17 cellular contexts compared by ENCODE assay signal in genomic region chr4:117514779-117515178, GRCh38.
DNase-seq lines count a peak whose midpoint lies in the region; ATAC-seq, FAIRE-seq and TF ChIP-seq lines count a peak whose summit lies in the region.
"Had no signal": no experiment of that assay in that cellular context is flagged by ENCODE, and none has a peak within 500 bp of the region (broad histone marks: within the 10 kb centered on the region; RNA-seq: fewer than 3 reads in every experiment).

No MANE protein-coding gene starts in this region.

- no peak overlapping the region for H3K4ac ChIP-seq in neuronal stem cell (ENCODE audit: low read length)

- POLR2A ChIA-PET in HCT116 (lab: Charles Lee): no interaction called here

- H3K4me2 ChIP-seq in HCT116 (ENCODE audit: low read length) (no peak overlapping the region), neuronal stem cell (ENCODE audit: insufficient read depth, low read length, poor library complexity, severe bottlenecking) (no peak overlapping the region)

- H2BK12ac ChIP-seq in neuronal stem cell (ENCODE audit: low read length): no peak overlapping the region

- no peak overlapping the region for H3K23ac ChIP-seq in neuronal stem cell (ENCODE audit: low read depth, low read length, poor library complexity)

- H3K9me3 Mint-ChIP-seq in glutamatergic neuron (ENCODE audit: unreplicated experiment): peaks cover 18% of the 10 kb centered on the region
- H3K9me3 Mint-ChIP-seq in mesothelial cell of epicardium: peaks cover 26% of the 10 kb centered on the region

- H3K27ac ChIP-seq in HCT116 (ENCODE audit: low read depth, low read length): no peak overlapping the region
- no peak overlapping the region for H3K27ac ChIP-seq in neuronal stem cell (replicated peaks; ENCODE audit: low read length)

- H3K9me3 ChIP-seq in HCT116 (ENCODE audit: control insufficient read depth in 1 of 2, insufficient read depth in 1 of 2, low read depth in 1 of 2, low read length in 2 of 2) (peaks cover 0 to 6% of the 10 kb centered on the region in 2 experiments; a peak in 1 of 4 replicates), neuronal stem cell (replicated peaks in 1 of 2; ENCODE audit: control insufficient read depth in 2 of 2, insufficient read depth in 1 of 2, low read depth in 1 of 2, low read length in 2 of 2) (no peaks in the 10 kb centered on the region)

- intact Hi-C loops in HCT116 (cut with micrococcal nuclease): no loop called here

- no peaks in the 10 kb centered on the region for H3K27me3 ChIP-seq in HCT116 (ENCODE audit: insufficient read depth, low read length)
- H3K27me3 ChIP-seq in neuronal stem cell (ENCODE audit: control insufficient read depth in 3 of 3, insufficient read depth in 3 of 3, low read depth in 1 of 3, low read length in 3 of 3): no peaks in the 10 kb centered on the region

- H3K36me3 ChIP-seq in HCT116 (ENCODE audit: control insufficient read depth in 1 of 2, insufficient read depth in 2 of 2, low read length in 2 of 2) (no peaks in the 10 kb centered on the region), neuronal stem cell (replicated peaks in 1 of 2; ENCODE audit: control insufficient read depth in 2 of 2, insufficient read depth in 2 of 2, low read length in 2 of 2) (no peaks in the 10 kb centered on the region)

- H4K20me1 ChIP-seq in HCT116 (ENCODE audit: insufficient read depth): no peaks in the 10 kb centered on the region

- H2BK120ac ChIP-seq in neuronal stem cell (ENCODE audit: low read depth, low read length): no peak overlapping the region

- RAD21 ChIA-PET in HCT116 (lab: Charles Lee; ENCODE audit: low non-redundant PET in 1 of 2, low total read pairs in 2 of 2, uncharacterized antibody in 2 of 2, unreplicated experiment in 2 of 2): no interaction called here

- no peak for TF ChIP-seq RAD21 in HCT116 (IDR thresholded peaks at IDR 0.05; ENCODE audit: low read depth)

- H3K36me3 Mint-ChIP-seq in glutamatergic neuron (ENCODE audit: unreplicated experiment) (peaks cover 16% of the 10 kb centered on the region), mesothelial cell of epicardium (no peaks in the 10 kb centered on the region)

- no peak overlapping the region for H2AK5ac ChIP-seq in neuronal stem cell (ENCODE audit: low read depth, low read length)

- H3K79me2 ChIP-seq in HCT116 (ENCODE audit: insufficient read depth, low read length): no peaks in the 10 kb centered on the region

- H3K14ac ChIP-seq in neuronal stem cell (ENCODE audit: low read length): no peak overlapping the region

- no peak for TF ChIP-seq CTCF in HCT116 (IDR thresholded peaks at IDR 0.05 in 2 of 3, conservative IDR thresholded peaks at IDR 0.05 in 1 of 3; ENCODE audit: borderline replicate concordance in 1 of 3, insufficient read depth in 1 of 3, low read depth in 2 of 3, low read length in 2 of 3)
- TF ChIP-seq CTCF in glutamatergic neuron (IDR thresholded peaks at IDR 0.05; ENCODE audit: partially characterized antibody, unreplicated experiment): no peak
- TF ChIP-seq CTCF in mesothelial cell of epicardium (IDR thresholded peaks at IDR 0.05; ENCODE audit: unreplicated experiment): no peak

- DNase-seq in HCT116 (ENCODE audit: low read depth, low spot score) (no peak), NCI-H446 treated with DMSO at 0.1 percent for 48 hours (lab: John Stamatoyannopoulos, UW) (peak; percentile 15), glutamatergic neuron (no peak), neuronal stem cell (ENCODE audit: low spot score) (no peak), DMS79 (lab: John Stamatoyannopoulos, UW) (no peak), mesothelial cell of epicardium (ENCODE audit: low spot score in 2 of 2, unreplicated experiment in 2 of 2) (no peak), HTR-8/SVneo (ENCODE audit: insufficient read length, low spot score) (no peak)
- DNase-seq: C1 segment of cervical spinal cord; Calu3; CD4-positive, alpha-beta T cell; DMS153; DND-41; GDM1; IMR-90 had no signal

- no peaks in the 10 kb centered on the region; the same call in 1 of the 2 replicates for H3K9me2 ChIP-seq in HCT116 (ENCODE audit: insufficient read depth)

- H2BK15ac ChIP-seq in neuronal stem cell (ENCODE audit: low read length): no peak overlapping the region

- H3K4me3 Mint-ChIP-seq in glutamatergic neuron (ENCODE audit: unreplicated experiment) (no peak overlapping the region), mesothelial cell of epicardium (no peak overlapping the region)
- H3K4me3 Mint-ChIP-seq: B cell; CD4-positive, alpha-beta T cell had no signal

- H2BK5ac ChIP-seq in neuronal stem cell (ENCODE audit: low read length): no peak overlapping the region

- H2AFZ ChIP-seq in HCT116 (ENCODE audit: low read depth, low read length, poor library complexity, severe bottlenecking): peak overlapping the region; percentile 80
- H2AFZ ChIP-seq in neuronal stem cell (ENCODE audit: low read length): peak overlapping the region; percentile 31

- no TSS peak for BruUV-seq in HCT116 (replicated peaks; lab: Mats Ljungman, UMichigan)

- H3K4me1 ChIP-seq in HCT116 (ENCODE audit: control insufficient read depth in 1 of 2, insufficient read depth in 2 of 2, low read length in 2 of 2): no peaks in the 10 kb centered on the region
- no peaks in the 10 kb centered on the region for H3K4me1 ChIP-seq in neuronal stem cell (ENCODE audit: control insufficient read depth in 2 of 2, insufficient read depth in 1 of 2, low read depth in 1 of 2, low read length in 2 of 2)

- H3K27me3 Mint-ChIP-seq in glutamatergic neuron (ENCODE audit: unreplicated experiment) (peaks cover 2% of the 10 kb centered on the region), mesothelial cell of epicardium (ENCODE audit: low read depth) (no peaks in the 10 kb centered on the region)
- H3K27me3 Mint-ChIP-seq: B cell; CD4-positive, alpha-beta T cell had no signal

- H4K91ac ChIP-seq in neuronal stem cell (ENCODE audit: low read depth, low read length, poor library complexity): no peak overlapping the region

- H3K27ac Mint-ChIP-seq in glutamatergic neuron (ENCODE audit: unreplicated experiment) (peak overlapping the region; percentile 87), mesothelial cell of epicardium (no peak overlapping the region)
- H3K27ac Mint-ChIP-seq: B cell; CD4-positive, alpha-beta T cell had no signal

- CTCF ChIA-PET in HCT116 (lab: Charles Lee): no interaction called here

- no peak for TF ChIP-seq POLR2A in HCT116 (IDR thresholded peaks at IDR 0.05; ENCODE audit: borderline replicate concordance, extremely low read depth, insufficient read depth, insufficient read length)

- H3K18ac ChIP-seq in neuronal stem cell (ENCODE audit: low read length): no peak overlapping the region

- no peak for ATAC-seq in HCT116

- H4K8ac ChIP-seq in neuronal stem cell (ENCODE audit: low read depth, low read length): no peak overlapping the region

- H3K4me3 ChIP-seq in HCT116 (replicated peaks in 1 of 2; ENCODE audit: low read depth in 1 of 2, low read length in 2 of 2): no peak overlapping the region
- no peak overlapping the region for H3K4me3 ChIP-seq in neuronal stem cell (ENCODE audit: low read length in 2 of 2)

- no peak overlapping the region for H3K9ac ChIP-seq in HCT116 (ENCODE audit: low read length)
- H3K9ac ChIP-seq in neuronal stem cell (ENCODE audit: low read depth, low read length, poor library complexity): no peak overlapping the region

- no peaks in the 10 kb centered on the region for H3K79me1 ChIP-seq in neuronal stem cell (ENCODE audit: low read depth, low read length)

- FAIRE-seq in HTR-8/SVneo (lab: Jason Lieb, UNC): no peak
- FAIRE-seq: GM12892, H54 had no signal

- H3K4me1 Mint-ChIP-seq in glutamatergic neuron (ENCODE audit: low read depth, unreplicated experiment) (peaks cover 40% of the 10 kb centered on the region), mesothelial cell of epicardium (peaks cover 5% of the 10 kb centered on the region)
- H3K4me1 Mint-ChIP-seq: B cell had no signal

TF ChIP-seq in HCT116, 20 proteins besides CTCF, POLR2A, EP300 and RAD21:
- TF ChIP-seq JUND (IDR thresholded peaks at IDR 0.05): no peak
- TF ChIP-seq FOSL1 (IDR thresholded peaks at IDR 0.05; ENCODE audit: low read depth): no peak
